In genomic region chr13:49869514-49869913, GRCh38 we compare ENCODE assay signal across 1 cellular context.
TF ChIP-seq lines count a peak whose summit lies in the region.

No MANE protein-coding gene starts in this region.

TF ChIP-seq in GM23338, 12 proteins besides CTCF, POLR2A, EP300 and RAD21 (continued from another document):
- TF ChIP-seq, protein P1, sequence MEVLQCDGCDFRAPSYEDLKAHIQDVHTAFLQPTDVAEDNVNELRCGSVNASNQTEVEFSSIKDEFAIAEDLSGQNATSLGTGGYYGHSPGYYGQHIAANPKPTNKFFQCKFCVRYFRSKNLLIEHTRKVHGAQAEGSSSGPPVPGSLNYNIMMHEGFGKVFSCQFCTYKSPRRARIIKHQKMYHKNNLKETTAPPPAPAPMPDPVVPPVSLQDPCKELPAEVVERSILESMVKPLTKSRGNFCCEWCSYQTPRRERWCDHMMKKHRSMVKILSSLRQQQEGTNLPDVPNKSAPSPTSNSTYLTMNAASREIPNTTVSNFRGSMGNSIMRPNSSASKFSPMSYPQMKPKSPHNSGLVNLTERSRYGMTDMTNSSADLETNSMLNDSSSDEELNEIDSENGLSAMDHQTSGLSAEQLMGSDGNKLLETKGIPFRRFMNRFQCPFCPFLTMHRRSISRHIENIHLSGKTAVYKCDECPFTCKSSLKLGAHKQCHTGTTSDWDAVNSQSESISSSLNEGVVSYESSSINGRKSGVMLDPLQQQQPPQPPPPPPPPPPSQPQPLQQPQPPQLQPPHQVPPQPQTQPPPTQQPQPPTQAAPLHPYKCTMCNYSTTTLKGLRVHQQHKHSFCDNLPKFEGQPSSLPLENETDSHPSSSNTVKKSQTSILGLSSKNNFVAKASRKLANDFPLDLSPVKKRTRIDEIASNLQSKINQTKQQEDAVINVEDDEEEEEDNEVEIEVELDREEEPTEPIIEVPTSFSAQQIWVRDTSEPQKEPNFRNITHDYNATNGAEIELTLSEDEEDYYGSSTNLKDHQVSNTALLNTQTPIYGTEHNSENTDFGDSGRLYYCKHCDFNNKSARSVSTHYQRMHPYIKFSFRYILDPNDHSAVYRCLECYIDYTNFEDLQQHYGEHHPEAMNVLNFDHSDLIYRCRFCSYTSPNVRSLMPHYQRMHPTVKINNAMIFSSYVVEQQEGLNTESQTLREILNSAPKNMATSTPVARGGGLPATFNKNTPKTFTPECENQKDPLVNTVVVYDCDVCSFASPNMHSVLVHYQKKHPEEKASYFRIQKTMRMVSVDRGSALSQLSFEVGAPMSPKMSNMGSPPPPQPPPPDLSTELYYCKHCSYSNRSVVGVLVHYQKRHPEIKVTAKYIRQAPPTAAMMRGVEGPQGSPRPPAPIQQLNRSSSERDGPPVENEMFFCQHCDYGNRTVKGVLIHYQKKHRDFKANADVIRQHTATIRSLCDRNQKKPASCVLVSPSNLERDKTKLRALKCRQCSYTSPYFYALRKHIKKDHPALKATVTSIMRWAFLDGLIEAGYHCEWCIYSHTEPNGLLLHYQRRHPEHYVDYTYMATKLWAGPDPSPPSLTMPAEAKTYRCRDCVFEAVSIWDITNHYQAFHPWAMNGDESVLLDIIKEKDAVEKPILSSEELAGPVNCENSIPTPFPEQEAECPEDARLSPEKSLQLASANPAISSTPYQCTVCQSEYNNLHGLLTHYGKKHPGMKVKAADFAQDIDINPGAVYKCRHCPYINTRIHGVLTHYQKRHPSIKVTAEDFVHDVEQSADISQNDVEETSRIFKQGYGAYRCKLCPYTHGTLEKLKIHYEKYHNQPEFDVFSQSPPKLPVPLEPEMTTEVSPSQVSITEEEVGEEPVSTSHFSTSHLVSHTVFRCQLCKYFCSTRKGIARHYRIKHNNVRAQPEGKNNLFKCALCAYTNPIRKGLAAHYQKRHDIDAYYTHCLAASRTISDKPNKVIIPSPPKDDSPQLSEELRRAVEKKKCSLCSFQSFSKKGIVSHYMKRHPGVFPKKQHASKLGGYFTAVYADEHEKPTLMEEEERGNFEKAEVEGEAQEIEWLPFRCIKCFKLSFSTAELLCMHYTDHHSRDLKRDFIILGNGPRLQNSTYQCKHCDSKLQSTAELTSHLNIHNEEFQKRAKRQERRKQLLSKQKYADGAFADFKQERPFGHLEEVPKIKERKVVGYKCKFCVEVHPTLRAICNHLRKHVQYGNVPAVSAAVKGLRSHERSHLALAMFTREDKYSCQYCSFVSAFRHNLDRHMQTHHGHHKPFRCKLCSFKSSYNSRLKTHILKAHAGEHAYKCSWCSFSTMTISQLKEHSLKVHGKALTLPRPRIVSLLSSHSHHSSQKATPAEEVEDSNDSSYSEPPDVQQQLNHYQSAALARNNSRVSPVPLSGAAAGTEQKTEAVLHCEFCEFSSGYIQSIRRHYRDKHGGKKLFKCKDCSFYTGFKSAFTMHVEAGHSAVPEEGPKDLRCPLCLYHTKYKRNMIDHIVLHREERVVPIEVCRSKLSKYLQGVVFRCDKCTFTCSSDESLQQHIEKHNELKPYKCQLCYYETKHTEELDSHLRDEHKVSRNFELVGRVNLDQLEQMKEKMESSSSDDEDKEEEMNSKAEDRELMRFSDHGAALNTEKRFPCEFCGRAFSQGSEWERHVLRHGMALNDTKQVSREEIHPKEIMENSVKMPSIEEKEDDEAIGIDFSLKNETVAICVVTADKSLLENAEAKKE (CRISPR knock-in tag; IDR thresholded peaks at IDR 0.05): no peak
- no peak for TF ChIP-seq POLR2AphosphoS5 (IDR thresholded peaks at IDR 0.05; ENCODE audit: low read depth)
- no peak for TF ChIP-seq EZH2 (IDR thresholded peaks at IDR 0.05; ENCODE audit: low read depth, unreplicated experiment)
- TF ChIP-seq EZH2phosphoT487 (IDR thresholded peaks at IDR 0.05; ENCODE audit: unreplicated experiment): no peak
TF ChIP-seq in GM23338: peak in this region for 0.
